8 cellular contexts compared by ENCODE assay signal in the genomic region with DNA sequence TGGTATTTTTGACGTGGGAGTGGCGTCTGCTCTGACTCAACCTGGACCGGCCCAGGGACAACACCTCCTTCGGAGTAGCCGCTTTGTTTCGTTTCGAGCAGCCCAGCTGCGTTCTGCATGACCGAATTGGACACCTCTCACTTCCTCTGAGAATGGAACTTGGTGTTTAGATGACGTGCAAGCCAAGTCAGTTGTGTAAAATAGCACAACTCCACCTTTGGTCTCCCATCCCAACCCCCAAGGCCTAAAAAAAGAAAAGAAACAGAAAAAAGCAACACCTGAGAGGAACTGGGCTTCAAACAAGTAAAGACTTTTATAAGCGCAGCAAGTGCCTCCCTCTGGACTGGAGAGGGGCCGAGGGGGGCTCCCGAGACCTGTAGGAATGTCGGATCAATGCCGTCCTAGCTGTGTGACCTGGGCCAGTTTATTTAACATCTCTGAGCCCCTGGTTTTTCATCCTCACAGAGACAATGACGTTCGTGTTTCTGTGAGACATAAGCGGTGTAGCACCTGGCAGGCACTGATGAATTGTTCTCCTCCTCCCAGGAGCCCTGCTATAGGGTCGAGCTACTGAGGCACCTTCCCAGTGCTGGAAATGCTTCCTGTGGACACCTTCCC. TPM values are rescaled to one million over a fixed set of nuclear protein-coding genes. Genes with fewer than 3 reads are reported as not detected.
DNase-seq lines count a peak whose midpoint lies in the region; ATAC-seq and TF ChIP-seq lines count a peak whose summit lies in the region.

No MANE protein-coding gene starts in this region.

- H3K36me3 ChIP-seq in Peyer's patch (no peaks in the 10 kb centered on the region), mucosa of stomach (ENCODE audit: control insufficient read depth, insufficient read depth, low read length) (no peaks in the 10 kb centered on the region), vagina (no peaks in the 10 kb centered on the region)

- H3K27ac ChIP-seq in Peyer's patch (peak overlapping the region; percentile 41 to 82 (median 74)), vagina (peak overlapping the region; percentile 24)

- H3K27ac Mint-ChIP-seq in activated naive CD8-positive, alpha-beta T cell treated with anti-CD3 and anti-CD28 coated beads, Interleukin-2, amount 10 ng/mL, durations not matched to agents 7 days and 5 days = peak overlapping the region; percentile 72
- H3K27ac Mint-ChIP-seq in nephron progenitor cell = no peak overlapping the region

- peaks cover 8 to 23% (median 21%) of the 10 kb centered on the region in 4 donors for H3K4me1 ChIP-seq in Peyer's patch
- H3K4me1 ChIP-seq in mucosa of stomach (ENCODE audit: control insufficient read depth, insufficient read depth, low read length) = peaks cover 17% of the 10 kb centered on the region
- peaks cover 32% of the 10 kb centered on the region for H3K4me1 ChIP-seq in vagina

- ATAC-seq in GM18505 (IDR thresholded peaks at IDR 0.05; ENCODE audit: unreplicated experiment) = peak; percentile 72
- ATAC-seq in HG02623 (IDR thresholded peaks at IDR 0.05; ENCODE audit: unreplicated experiment) = peak; percentile 71
- ATAC-seq in activated naive CD8-positive, alpha-beta T cell treated with anti-CD3 and anti-CD28 coated beads, Interleukin-2, amount 10 ng/mL, durations not matched to agents 7 days and 5 days (ENCODE audit: low read depth) = peak; percentile 40

- TF ChIP-seq CTCF in Peyer's patch (IDR thresholded peaks at IDR 0.05) (no peak), vagina (IDR thresholded peaks at IDR 0.05) (no peak), nephron progenitor cell (IDR thresholded peaks at IDR 0.05) (no peak)

- no peaks in the 10 kb centered on the region for H3K36me3 Mint-ChIP-seq in activated naive CD8-positive, alpha-beta T cell treated with anti-CD3 and anti-CD28 coated beads, Interleukin-2, amount 10 ng/mL, durations not matched to agents 7 days and 5 days
- H3K36me3 Mint-ChIP-seq in nephron progenitor cell (ENCODE audit: low read depth) = no peaks in the 10 kb centered on the region

- DNase-seq in Peyer's patch = peak in 2 of 3 donors; percentile 92 to 94
- DNase-seq in activated naive CD8-positive, alpha-beta T cell treated with anti-CD3 and anti-CD28 coated beads, Interleukin-2, amount 10 ng/mL, durations not matched to agents 7 days and 5 days = no peak
- DNase-seq in vagina (ENCODE audit: extremely low spot score in 2 of 2) = no peak
- DNase-seq in NCI-H524 (lab: John Stamatoyannopoulos, UW) = no peak
- DNase-seq in nephron progenitor cell = no peak

- POLR2A ChIA-PET in activated naive CD8-positive, alpha-beta T cell treated with anti-CD3 and anti-CD28 coated beads, Interleukin-2, amount 10 ng/mL, durations not matched to agents 7 days and 5 days (lab: Charles Lee) = interaction anchor here (0.5 to 0.6 kb wide), 2 partner anchors 82 to 423 kb away, joined by 3 to 5 read pairs; no protein-coding TSS in a partner anchor

- peak overlapping the region; percentile 7 for H3K9ac ChIP-seq in mucosa of stomach (ENCODE audit: low read length)

- H3K27me3 ChIP-seq in Peyer's patch = no peaks in the 10 kb centered on the region
- peaks cover 76% of the 10 kb centered on the region for H3K27me3 ChIP-seq in mucosa of stomach (ENCODE audit: control insufficient read depth, insufficient read depth, low read length)
- no peaks in the 10 kb centered on the region for H3K27me3 ChIP-seq in vagina

- H3K27me3 Mint-ChIP-seq in activated naive CD8-positive, alpha-beta T cell treated with anti-CD3 and anti-CD28 coated beads, Interleukin-2, amount 10 ng/mL, durations not matched to agents 7 days and 5 days = peaks cover 8% of the 10 kb centered on the region
- H3K27me3 Mint-ChIP-seq in nephron progenitor cell (ENCODE audit: low read depth, poor library complexity) = peaks cover 11% of the 10 kb centered on the region

- TF ChIP-seq POLR2A in GM18505 (IDR thresholded peaks at IDR 0.05; ENCODE audit: borderline replicate concordance, extremely low read depth, insufficient read depth, insufficient read length) (no peak), Peyer's patch (IDR thresholded peaks at IDR 0.05) (no peak), vagina (IDR thresholded peaks at IDR 0.05) (no peak)

- H3K4me1 Mint-ChIP-seq in activated naive CD8-positive, alpha-beta T cell treated with anti-CD3 and anti-CD28 coated beads, Interleukin-2, amount 10 ng/mL, durations not matched to agents 7 days and 5 days = peaks cover 36% of the 10 kb centered on the region
- peaks cover 61% of the 10 kb centered on the region for H3K4me1 Mint-ChIP-seq in nephron progenitor cell

- H3K4me3 ChIP-seq in Peyer's patch = peak overlapping the region in 3 of 4 donors; percentile 1 to 21 (median 16)
- H3K4me3 ChIP-seq in mucosa of stomach (ENCODE audit: low read length) = no peak overlapping the region
- no peak overlapping the region for H3K4me3 ChIP-seq in vagina

- H3K9me3 Mint-ChIP-seq in activated naive CD8-positive, alpha-beta T cell treated with anti-CD3 and anti-CD28 coated beads, Interleukin-2, amount 10 ng/mL, durations not matched to agents 7 days and 5 days = no peaks in the 10 kb centered on the region
- H3K9me3 Mint-ChIP-seq in nephron progenitor cell = no peaks in the 10 kb centered on the region

- intact Hi-C loops in vagina (cut with DNase I) = no loop called here

- H3K9me3 ChIP-seq in Peyer's patch = no peaks in the 10 kb centered on the region
- H3K9me3 ChIP-seq in mucosa of stomach (ENCODE audit: control insufficient read depth, low read length) = no peaks in the 10 kb centered on the region
- H3K9me3 ChIP-seq in vagina = no peaks in the 10 kb centered on the region

- peak overlapping the region; percentile 41 for H3K4me3 Mint-ChIP-seq in activated naive CD8-positive, alpha-beta T cell treated with anti-CD3 and anti-CD28 coated beads, Interleukin-2, amount 10 ng/mL, durations not matched to agents 7 days and 5 days
- no peak overlapping the region for H3K4me3 Mint-ChIP-seq in nephron progenitor cell

RNA-seq across cellular contexts. Expression of gene SMNDC1, which starts 52.0 kb away (rescaled TPM):
- total RNA-seq in Peyer's patch (10 to 100 TPM; 10.5 to 40.4 (median 17.5) TPM), vagina (12.3 TPM)
- 10 to 100 TPM; 36.4 to 39.2 TPM for total RNA-seq in activated naive CD8-positive, alpha-beta T cell treated with anti-CD3 and anti-CD28 coated beads, Interleukin-2, amount 10 ng/mL, durations not matched to agents 7 days and 5 days

Comparison
In these comparisons a context has a peak if more than half of its experiments do, and no peak if none do; other contexts are left out.
1. DNase-seq: peak in Peyer's patch (2 of 3); none in activated naive CD8-positive, alpha-beta T cell treated with anti-CD3 and anti-CD28 coated beads, Interleukin-2, amount 10 ng/mL, durations not matched to agents 7 days and 5 days (single experiment), vagina (0 of 2), NCI-H524 (0 of 2) and nephron progenitor cell (single experiment).
2. H3K4me3 ChIP-seq: peak in Peyer's patch (3 of 4); none in mucosa of stomach (single experiment) and vagina (0 of 2).
3. Peak in every context shown above with its lines, with median percentiles within 50 percentile points of each other: ATAC-seq.